In the genomic region with DNA sequence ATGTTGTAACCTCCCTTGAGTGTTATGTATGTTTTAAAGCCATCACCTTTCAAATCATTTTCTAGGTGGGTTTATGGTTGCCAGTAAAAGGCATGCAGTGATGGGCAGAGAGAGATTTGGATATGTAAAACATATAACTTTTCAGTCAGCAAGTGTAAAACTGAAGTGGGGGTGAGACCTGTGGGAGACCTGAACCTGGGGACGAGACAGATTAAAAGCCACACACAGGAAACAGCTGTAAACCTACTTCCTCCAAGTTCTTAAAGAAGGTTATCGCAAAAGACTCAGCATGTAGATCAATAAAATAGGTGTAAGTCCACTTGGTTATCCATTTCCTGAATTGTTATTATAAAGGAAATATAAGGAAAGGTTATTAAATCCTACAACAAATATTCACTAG, we compare ENCODE assay signal across 1 cellular context.
TF ChIP-seq lines count a peak whose summit lies in the region.

No MANE protein-coding gene starts in this region.

TF ChIP-seq in GM23338, 12 proteins besides CTCF, POLR2A, EP300 and RAD21 (continued from another document):
- TF ChIP-seq, protein P1, sequence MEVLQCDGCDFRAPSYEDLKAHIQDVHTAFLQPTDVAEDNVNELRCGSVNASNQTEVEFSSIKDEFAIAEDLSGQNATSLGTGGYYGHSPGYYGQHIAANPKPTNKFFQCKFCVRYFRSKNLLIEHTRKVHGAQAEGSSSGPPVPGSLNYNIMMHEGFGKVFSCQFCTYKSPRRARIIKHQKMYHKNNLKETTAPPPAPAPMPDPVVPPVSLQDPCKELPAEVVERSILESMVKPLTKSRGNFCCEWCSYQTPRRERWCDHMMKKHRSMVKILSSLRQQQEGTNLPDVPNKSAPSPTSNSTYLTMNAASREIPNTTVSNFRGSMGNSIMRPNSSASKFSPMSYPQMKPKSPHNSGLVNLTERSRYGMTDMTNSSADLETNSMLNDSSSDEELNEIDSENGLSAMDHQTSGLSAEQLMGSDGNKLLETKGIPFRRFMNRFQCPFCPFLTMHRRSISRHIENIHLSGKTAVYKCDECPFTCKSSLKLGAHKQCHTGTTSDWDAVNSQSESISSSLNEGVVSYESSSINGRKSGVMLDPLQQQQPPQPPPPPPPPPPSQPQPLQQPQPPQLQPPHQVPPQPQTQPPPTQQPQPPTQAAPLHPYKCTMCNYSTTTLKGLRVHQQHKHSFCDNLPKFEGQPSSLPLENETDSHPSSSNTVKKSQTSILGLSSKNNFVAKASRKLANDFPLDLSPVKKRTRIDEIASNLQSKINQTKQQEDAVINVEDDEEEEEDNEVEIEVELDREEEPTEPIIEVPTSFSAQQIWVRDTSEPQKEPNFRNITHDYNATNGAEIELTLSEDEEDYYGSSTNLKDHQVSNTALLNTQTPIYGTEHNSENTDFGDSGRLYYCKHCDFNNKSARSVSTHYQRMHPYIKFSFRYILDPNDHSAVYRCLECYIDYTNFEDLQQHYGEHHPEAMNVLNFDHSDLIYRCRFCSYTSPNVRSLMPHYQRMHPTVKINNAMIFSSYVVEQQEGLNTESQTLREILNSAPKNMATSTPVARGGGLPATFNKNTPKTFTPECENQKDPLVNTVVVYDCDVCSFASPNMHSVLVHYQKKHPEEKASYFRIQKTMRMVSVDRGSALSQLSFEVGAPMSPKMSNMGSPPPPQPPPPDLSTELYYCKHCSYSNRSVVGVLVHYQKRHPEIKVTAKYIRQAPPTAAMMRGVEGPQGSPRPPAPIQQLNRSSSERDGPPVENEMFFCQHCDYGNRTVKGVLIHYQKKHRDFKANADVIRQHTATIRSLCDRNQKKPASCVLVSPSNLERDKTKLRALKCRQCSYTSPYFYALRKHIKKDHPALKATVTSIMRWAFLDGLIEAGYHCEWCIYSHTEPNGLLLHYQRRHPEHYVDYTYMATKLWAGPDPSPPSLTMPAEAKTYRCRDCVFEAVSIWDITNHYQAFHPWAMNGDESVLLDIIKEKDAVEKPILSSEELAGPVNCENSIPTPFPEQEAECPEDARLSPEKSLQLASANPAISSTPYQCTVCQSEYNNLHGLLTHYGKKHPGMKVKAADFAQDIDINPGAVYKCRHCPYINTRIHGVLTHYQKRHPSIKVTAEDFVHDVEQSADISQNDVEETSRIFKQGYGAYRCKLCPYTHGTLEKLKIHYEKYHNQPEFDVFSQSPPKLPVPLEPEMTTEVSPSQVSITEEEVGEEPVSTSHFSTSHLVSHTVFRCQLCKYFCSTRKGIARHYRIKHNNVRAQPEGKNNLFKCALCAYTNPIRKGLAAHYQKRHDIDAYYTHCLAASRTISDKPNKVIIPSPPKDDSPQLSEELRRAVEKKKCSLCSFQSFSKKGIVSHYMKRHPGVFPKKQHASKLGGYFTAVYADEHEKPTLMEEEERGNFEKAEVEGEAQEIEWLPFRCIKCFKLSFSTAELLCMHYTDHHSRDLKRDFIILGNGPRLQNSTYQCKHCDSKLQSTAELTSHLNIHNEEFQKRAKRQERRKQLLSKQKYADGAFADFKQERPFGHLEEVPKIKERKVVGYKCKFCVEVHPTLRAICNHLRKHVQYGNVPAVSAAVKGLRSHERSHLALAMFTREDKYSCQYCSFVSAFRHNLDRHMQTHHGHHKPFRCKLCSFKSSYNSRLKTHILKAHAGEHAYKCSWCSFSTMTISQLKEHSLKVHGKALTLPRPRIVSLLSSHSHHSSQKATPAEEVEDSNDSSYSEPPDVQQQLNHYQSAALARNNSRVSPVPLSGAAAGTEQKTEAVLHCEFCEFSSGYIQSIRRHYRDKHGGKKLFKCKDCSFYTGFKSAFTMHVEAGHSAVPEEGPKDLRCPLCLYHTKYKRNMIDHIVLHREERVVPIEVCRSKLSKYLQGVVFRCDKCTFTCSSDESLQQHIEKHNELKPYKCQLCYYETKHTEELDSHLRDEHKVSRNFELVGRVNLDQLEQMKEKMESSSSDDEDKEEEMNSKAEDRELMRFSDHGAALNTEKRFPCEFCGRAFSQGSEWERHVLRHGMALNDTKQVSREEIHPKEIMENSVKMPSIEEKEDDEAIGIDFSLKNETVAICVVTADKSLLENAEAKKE (CRISPR knock-in tag; IDR thresholded peaks at IDR 0.05): no peak
- no peak for TF ChIP-seq POLR2AphosphoS5 (IDR thresholded peaks at IDR 0.05; ENCODE audit: low read depth)
- TF ChIP-seq NANOG (IDR thresholded peaks at IDR 0.05; ENCODE audit: borderline replicate concordance): no peak
- TF ChIP-seq, protein P2, sequence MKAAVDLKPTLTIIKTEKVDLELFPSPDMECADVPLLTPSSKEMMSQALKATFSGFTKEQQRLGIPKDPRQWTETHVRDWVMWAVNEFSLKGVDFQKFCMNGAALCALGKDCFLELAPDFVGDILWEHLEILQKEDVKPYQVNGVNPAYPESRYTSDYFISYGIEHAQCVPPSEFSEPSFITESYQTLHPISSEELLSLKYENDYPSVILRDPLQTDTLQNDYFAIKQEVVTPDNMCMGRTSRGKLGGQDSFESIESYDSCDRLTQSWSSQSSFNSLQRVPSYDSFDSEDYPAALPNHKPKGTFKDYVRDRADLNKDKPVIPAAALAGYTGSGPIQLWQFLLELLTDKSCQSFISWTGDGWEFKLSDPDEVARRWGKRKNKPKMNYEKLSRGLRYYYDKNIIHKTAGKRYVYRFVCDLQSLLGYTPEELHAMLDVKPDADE (IDR thresholded peaks at IDR 0.05): no peak
- no peak for TF ChIP-seq JUNB (IDR thresholded peaks at IDR 0.05; ENCODE audit: unreplicated experiment)
- TF ChIP-seq, protein P3, sequence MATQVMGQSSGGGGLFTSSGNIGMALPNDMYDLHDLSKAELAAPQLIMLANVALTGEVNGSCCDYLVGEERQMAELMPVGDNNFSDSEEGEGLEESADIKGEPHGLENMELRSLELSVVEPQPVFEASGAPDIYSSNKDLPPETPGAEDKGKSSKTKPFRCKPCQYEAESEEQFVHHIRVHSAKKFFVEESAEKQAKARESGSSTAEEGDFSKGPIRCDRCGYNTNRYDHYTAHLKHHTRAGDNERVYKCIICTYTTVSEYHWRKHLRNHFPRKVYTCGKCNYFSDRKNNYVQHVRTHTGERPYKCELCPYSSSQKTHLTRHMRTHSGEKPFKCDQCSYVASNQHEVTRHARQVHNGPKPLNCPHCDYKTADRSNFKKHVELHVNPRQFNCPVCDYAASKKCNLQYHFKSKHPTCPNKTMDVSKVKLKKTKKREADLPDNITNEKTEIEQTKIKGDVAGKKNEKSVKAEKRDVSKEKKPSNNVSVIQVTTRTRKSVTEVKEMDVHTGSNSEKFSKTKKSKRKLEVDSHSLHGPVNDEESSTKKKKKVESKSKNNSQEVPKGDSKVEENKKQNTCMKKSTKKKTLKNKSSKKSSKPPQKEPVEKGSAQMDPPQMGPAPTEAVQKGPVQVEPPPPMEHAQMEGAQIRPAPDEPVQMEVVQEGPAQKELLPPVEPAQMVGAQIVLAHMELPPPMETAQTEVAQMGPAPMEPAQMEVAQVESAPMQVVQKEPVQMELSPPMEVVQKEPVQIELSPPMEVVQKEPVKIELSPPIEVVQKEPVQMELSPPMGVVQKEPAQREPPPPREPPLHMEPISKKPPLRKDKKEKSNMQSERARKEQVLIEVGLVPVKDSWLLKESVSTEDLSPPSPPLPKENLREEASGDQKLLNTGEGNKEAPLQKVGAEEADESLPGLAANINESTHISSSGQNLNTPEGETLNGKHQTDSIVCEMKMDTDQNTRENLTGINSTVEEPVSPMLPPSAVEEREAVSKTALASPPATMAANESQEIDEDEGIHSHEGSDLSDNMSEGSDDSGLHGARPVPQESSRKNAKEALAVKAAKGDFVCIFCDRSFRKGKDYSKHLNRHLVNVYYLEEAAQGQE (IDR thresholded peaks at IDR 0.05; ENCODE audit: unreplicated experiment): no peak
- TF ChIP-seq ZNF331 (CRISPR knock-in tag; IDR thresholded peaks at IDR 0.05; ENCODE audit: low read depth): no peak
- TF ChIP-seq EZH2 (IDR thresholded peaks at IDR 0.05; ENCODE audit: low read depth, unreplicated experiment): no peak
